28 cellular contexts compared by ENCODE assay signal in genomic region chr1:214499732-214500131, GRCh38.
"Had no signal": no experiment of that assay in that cellular context is flagged by ENCODE, and none has a peak within 500 bp of the region (broad histone marks: within the 10 kb centered on the region; RNA-seq: fewer than 3 reads in every experiment).

No MANE protein-coding gene starts in this region.

- H3K4me1 Mint-ChIP-seq: activated T-helper 17 cell treated with anti-CD3 and anti-CD28 coated beads, Interleukin-2, amount 50 U/mL, for 72 hours had no signal

- H3K4me3 Mint-ChIP-seq: activated T-cell treated with anti-CD3 and anti-CD28 coated beads, Interleukin-2, amount 50 U/mL, for 24 hours; activated T-helper 17 cell treated with anti-CD3 and anti-CD28 coated beads, Interleukin-2, amount 50 U/mL, for 72 hours; effector memory CD8-positive, alpha-beta T cell; nephron; stimulated activated naive CD8-positive, alpha-beta T cell treated with anti-CD3 and anti-CD28 coated beads, Interleukin-15, Interleukin-2, amounts not matched to agents 100 ng/mL and 50 ng/mL, for 24 hours; T-helper 1 cell treated with Interleukin-12 subunit alpha and Interleukin-12 subunit beta and Interleukin-4 antibody, amounts not matched to agents 30 μg/mL and 1 μg/mL, for 36 hours had no signal

- DNase-seq: activated CD4-positive, alpha-beta T cell treated with anti-CD3 and anti-CD28 coated beads for 48 hours; activated CD4-positive, alpha-beta T cell treated with anti-CD3 and anti-CD28 coated beads, Interleukin-2, amount 50 U/mL, for 48 hours; activated CD8-positive, alpha-beta memory T cell treated with anti-CD3 and anti-CD28 coated beads, Interleukin-2, amount 50 U/mL, for 48 hours; activated gamma-delta T cell treated with Interleukin-2 at 50 U/mL for 16 hours; activated naive CD4-positive, alpha-beta T cell treated with anti-CD3 and anti-CD28 coated beads, Interleukin-2, amount 50 U/mL, for 16 hours; activated T-cell treated with anti-CD3 and anti-CD28 coated beads, Interleukin-2, amount 50 U/mL, for 24 hours; amniotic stem cell; brain microvascular endothelial cell; effector memory CD8-positive, alpha-beta T cell; heart right ventricle; lower lobe of right lung; right lobe of liver; stimulated activated CD4-positive, alpha-beta T cell treated with anti-CD3 and anti-CD28 coated beads, Interleukin-12 subunit alpha, Interleukin-12 subunit beta, amount 100 ng/mL, for 4 hours; stimulated activated CD4-positive, alpha-beta T cell treated with anti-CD3 and anti-CD28 coated beads, Interleukin-4, amount 100 ng/mL, for 1 hour; substantia nigra; SW 1271; T-helper 9 cell; tibial artery had no signal

- ATAC-seq: activated CD4-positive, CD25-positive, alpha-beta regulatory T cell treated with anti-CD3 and anti-CD28 coated beads, Interleukin-2, amount 50 U/mL, for 24 hours; activated T-helper 17 cell treated with anti-CD3 and anti-CD28 coated beads, Interleukin-2, amount 50 U/mL, for 72 hours; effector memory CD8-positive, alpha-beta T cell; esophagus mucosa; heart right ventricle; left lobe of liver; lower lobe of right lung; right lobe of liver had no signal

- H3K9me3 ChIP-seq: heart right ventricle, lower lobe of right lung, right lobe of liver, tibial artery had no signal

- H3K27ac Mint-ChIP-seq: activated T-cell treated with anti-CD3 and anti-CD28 coated beads, Interleukin-2, amount 50 U/mL, for 24 hours; activated T-helper 17 cell treated with anti-CD3 and anti-CD28 coated beads, Interleukin-2, amount 50 U/mL, for 72 hours; effector memory CD8-positive, alpha-beta T cell; stimulated activated naive CD8-positive, alpha-beta T cell treated with anti-CD3 and anti-CD28 coated beads, Interleukin-15, Interleukin-2, amounts not matched to agents 100 ng/mL and 50 ng/mL, for 24 hours; T-helper 1 cell treated with Interleukin-12 subunit alpha and Interleukin-12 subunit beta and Interleukin-4 antibody, amounts not matched to agents 30 μg/mL and 1 μg/mL, for 36 hours had no signal

- H3K4me1 ChIP-seq: right lobe of liver had no signal

- H3K27me3 ChIP-seq: brain microvascular endothelial cell, heart right ventricle, right lobe of liver, tibial artery had no signal

- H3K36me3 ChIP-seq: brain microvascular endothelial cell, heart right ventricle, lower lobe of right lung, right lobe of liver, tibial artery had no signal

- H3K9me3 Mint-ChIP-seq: activated T-cell treated with anti-CD3 and anti-CD28 coated beads, Interleukin-2, amount 50 U/mL, for 24 hours; activated T-helper 17 cell treated with anti-CD3 and anti-CD28 coated beads, Interleukin-2, amount 50 U/mL, for 72 hours; effector memory CD8-positive, alpha-beta T cell; nephron; stimulated activated naive CD8-positive, alpha-beta T cell treated with anti-CD3 and anti-CD28 coated beads, Interleukin-15, Interleukin-2, amounts not matched to agents 100 ng/mL and 50 ng/mL, for 24 hours; T-helper 1 cell treated with Interleukin-12 subunit alpha and Interleukin-12 subunit beta and Interleukin-4 antibody, amounts not matched to agents 30 μg/mL and 1 μg/mL, for 36 hours had no signal

- H3K27ac ChIP-seq: brain microvascular endothelial cell, coronary artery, heart right ventricle, lower lobe of right lung, right lobe of liver, VCaP had no signal

- H3K4me3 ChIP-seq: coronary artery, heart right ventricle, lower lobe of right lung, right lobe of liver, skin epidermis, tibial artery had no signal
